In genomic region chr2:235029054-235029453, GRCh38 we compare ENCODE assay signal across 13 cellular contexts.
"Had no signal": no experiment of that assay in that cellular context is flagged by ENCODE, and none has a peak within 500 bp of the region (broad histone marks: within the 10 kb centered on the region; RNA-seq: fewer than 3 reads in every experiment).

No MANE protein-coding gene starts in this region.

- H3K27ac Mint-ChIP-seq: activated T-helper 17 cell treated with anti-CD3 and anti-CD28 coated beads, Interleukin-2, amount 50 U/mL, for 72 hours; natural killer cell; stimulated activated memory B cell treated with anti-CD40 and anti-IgM and Interleukin-4, amounts not matched to agents 10 μg/mL and 1 μg/mL and 100 μg/mL, for 72 hours; T-cell had no signal

- H3K4me1 Mint-ChIP-seq: activated T-helper 17 cell treated with anti-CD3 and anti-CD28 coated beads, Interleukin-2, amount 50 U/mL, for 72 hours; natural killer cell; stimulated activated memory B cell treated with anti-CD40 and anti-IgM and Interleukin-4, amounts not matched to agents 10 μg/mL and 1 μg/mL and 100 μg/mL, for 72 hours; T-cell had no signal

- ATAC-seq: activated CD4-positive, CD25-positive, alpha-beta regulatory T cell treated with anti-CD3 and anti-CD28 coated beads, Interleukin-2, amount 50 U/mL, for 24 hours; activated T-helper 17 cell treated with anti-CD3 and anti-CD28 coated beads, Interleukin-2, amount 50 U/mL, for 72 hours; left ventricle myocardium superior; natural killer cell; stimulated activated memory B cell treated with anti-CD40 and anti-IgM and Interleukin-4, amounts not matched to agents 10 μg/mL and 1 μg/mL and 100 μg/mL, for 72 hours; T-cell had no signal

- H3K4me3 Mint-ChIP-seq: activated T-helper 17 cell treated with anti-CD3 and anti-CD28 coated beads, Interleukin-2, amount 50 U/mL, for 72 hours; natural killer cell; stimulated activated memory B cell treated with anti-CD40 and anti-IgM and Interleukin-4, amounts not matched to agents 10 μg/mL and 1 μg/mL and 100 μg/mL, for 72 hours; T-cell had no signal

- H3K27me3 ChIP-seq: ascending aorta, vagina had no signal

- H3K27ac ChIP-seq: ascending aorta, vagina had no signal

- H3K4me3 ChIP-seq: ascending aorta, vagina had no signal

- H3K36me3 Mint-ChIP-seq: natural killer cell; stimulated activated memory B cell treated with anti-CD40 and anti-IgM and Interleukin-4, amounts not matched to agents 10 μg/mL and 1 μg/mL and 100 μg/mL, for 72 hours; T-cell had no signal

- DNase-seq: activated naive CD4-positive, alpha-beta T cell treated with Interleukin-2 at 50 U/mL for 16 hours; hippocampal formation; kidney glomerular epithelial cell; left ventricle myocardium superior; mesenchymal stem cell; natural killer cell; T-cell; T-helper 9 cell had no signal

- H3K36me3 ChIP-seq: ascending aorta, vagina had no signal

- H3K9me3 Mint-ChIP-seq: activated T-helper 17 cell treated with anti-CD3 and anti-CD28 coated beads, Interleukin-2, amount 50 U/mL, for 72 hours; natural killer cell; stimulated activated memory B cell treated with anti-CD40 and anti-IgM and Interleukin-4, amounts not matched to agents 10 μg/mL and 1 μg/mL and 100 μg/mL, for 72 hours; T-cell had no signal

- H3K9me3 ChIP-seq: ascending aorta, vagina had no signal
